9 cellular contexts compared by ENCODE assay signal in genomic region chr5:10485142-10485795, GRCh38. TPM values are rescaled to one million over a fixed set of nuclear protein-coding genes. Genes with fewer than 3 reads are reported as not detected.
DNase-seq lines count a peak whose midpoint lies in the region.
"Had no signal": no experiment of that assay in that cellular context is flagged by ENCODE, and none has a peak within 500 bp of the region (broad histone marks: within the 10 kb centered on the region; RNA-seq: fewer than 3 reads in every experiment).

No MANE protein-coding gene starts in this region.

- DNase-seq in A172 (ENCODE audit: low spot score) (peak; percentile 97), astrocyte of the hippocampus (ENCODE audit: low read depth, low spot score) (peak; percentile 93), left kidney (ENCODE audit: low read depth, low spot score) (peak; percentile 30), SKM-1 treated with dmso at 0.1 percent for 144 hours (lab: John Stamatoyannopoulos, UW; ENCODE audit: unreplicated experiment) (no peak), HCEC 1CT (no peak), globus pallidus (ENCODE audit: low spot score) (no peak), epidermal melanocyte (ENCODE audit: insufficient read length, low spot score) (no peak)

- H3K27ac ChIP-seq in HUES48 (ENCODE audit: low read depth, low read length), result peak overlapping the region; percentile 8

- peaks cover 15% of the 10 kb centered on the region for H3K4me1 ChIP-seq in HUES48 (ENCODE audit: control insufficient read depth, insufficient read depth, low read length)
- H3K4me1 ChIP-seq: breast epithelium had no signal

- no peaks in the 10 kb centered on the region for H3K9me3 ChIP-seq in HUES48 (ENCODE audit: control insufficient read depth, insufficient read depth, low read length)
- H3K9me3 ChIP-seq: breast epithelium had no signal

- no peaks in the 10 kb centered on the region for H3K27me3 ChIP-seq in HUES48 (ENCODE audit: control insufficient read depth, insufficient read depth, low read length)
- H3K27me3 ChIP-seq: breast epithelium had no signal

- H3K9ac ChIP-seq in HUES48 (ENCODE audit: low read depth, low read length), result no peak overlapping the region

- H3K4me3 ChIP-seq in HUES48 (ENCODE audit: low read depth, low read length), result no peak overlapping the region
- H3K4me3 ChIP-seq: breast epithelium had no signal

- H3K36me3 ChIP-seq in HUES48 (ENCODE audit: control insufficient read depth, insufficient read depth, low read length), result no peaks in the 10 kb centered on the region
- H3K36me3 ChIP-seq: breast epithelium had no signal

RNA-seq across cellular contexts. Expression of gene ROPN1L, which starts 43.6 kb away (rescaled TPM):
- 0.31 TPM in 1 of 2 replicates, not detected in the other for total RNA-seq in A172 (2014; rRNA removed; shearing (Covaris generic))

Comparison
In these comparisons a context has a peak if more than half of its experiments do, and no peak if none do; other contexts are left out.
1. DNase-seq: peak in A172 (single experiment), astrocyte of the hippocampus (single experiment) and left kidney (single experiment); none in SKM-1 treated with dmso at 0.1 percent for 144 hours (single experiment), HCEC 1CT (single experiment), globus pallidus (single experiment) and epidermal melanocyte (single experiment).